10 cellular contexts compared by ENCODE assay signal in genomic region chr3:10505050-10505790, GRCh38. TPM values are rescaled to one million over a fixed set of nuclear protein-coding genes. Genes with fewer than 3 reads are reported as not detected.
A peak's percentile ranks its signal among the peaks of the same experiment; 100 is the strongest.
DNase-seq lines count a peak whose midpoint lies in the region; ATAC-seq lines count a peak whose summit lies in the region.
"Had no signal": no experiment of that assay in that cellular context is flagged by ENCODE, and none has a peak within 500 bp of the region (broad histone marks: within the 10 kb centered on the region; RNA-seq: fewer than 3 reads in every experiment).

Gene ATP2B2, minus strand, starts transcription at chr3:10505586. Its CDS starts 56,043 bp downstream, at chr3:10449543.

- intact Hi-C loops in posterior cingulate gyrus (cut with DNase I) = no loop called here

- no peaks in the 10 kb centered on the region for H3K36me3 Mint-ChIP-seq in effector memory CD8-positive, alpha-beta T cell (ENCODE audit: insufficient read depth)
- H3K36me3 Mint-ChIP-seq: activated naive CD8-positive, alpha-beta T cell treated with anti-CD3 and anti-CD28 coated beads, Interleukin-2, amount 10 ng/mL, durations not matched to agents 7 days and 5 days had no signal

- H3K4me3 Mint-ChIP-seq in effector memory CD8-positive, alpha-beta T cell = peak within 1 kb of the TSS; percentile 52 to 62
- H3K4me3 Mint-ChIP-seq: activated naive CD8-positive, alpha-beta T cell treated with anti-CD3 and anti-CD28 coated beads, Interleukin-2, amount 10 ng/mL, durations not matched to agents 7 days and 5 days had no signal

- peak; percentile 20 for DNase-seq in DMS 273 treated with DMSO at 0.1 percent for 48 hours (lab: John Stamatoyannopoulos, UW)
- DNase-seq in NCI-H1694 (lab: John Stamatoyannopoulos, UW) = peak; percentile 50
- DNase-seq in effector memory CD8-positive, alpha-beta T cell = no peak
- DNase-seq in posterior cingulate gyrus = peak in 8 of 10 donors; percentile 38 to 92 (median 56)
- DNase-seq in ureter (ENCODE audit: low spot score) = no peak
- no peak for DNase-seq in kidney glomerular epithelial cell (lab: John Stamatoyannopoulos, UW)
- DNase-seq: activated naive CD8-positive, alpha-beta T cell treated with anti-CD3 and anti-CD28 coated beads, Interleukin-2, amount 10 ng/mL, durations not matched to agents 7 days and 5 days had no signal

- H3K27me3 Mint-ChIP-seq in effector memory CD8-positive, alpha-beta T cell = peaks cover 11 to 71% of the 10 kb centered on the region in 2 donors

- no peaks in the 10 kb centered on the region for H3K9me3 Mint-ChIP-seq in effector memory CD8-positive, alpha-beta T cell
- H3K9me3 Mint-ChIP-seq: activated naive CD8-positive, alpha-beta T cell treated with anti-CD3 and anti-CD28 coated beads, Interleukin-2, amount 10 ng/mL, durations not matched to agents 7 days and 5 days had no signal

- ATAC-seq in effector memory CD8-positive, alpha-beta T cell (replicated peaks) = peak; percentile 65
- ATAC-seq in HG03159 (IDR thresholded peaks at IDR 0.05; ENCODE audit: unreplicated experiment) (no peak), GM18511 (IDR thresholded peaks at IDR 0.05; ENCODE audit: unreplicated experiment) (no peak)

- H3K4me1 Mint-ChIP-seq in effector memory CD8-positive, alpha-beta T cell (ENCODE audit: low read depth in 2 of 2) = peaks cover 2 to 5% of the 10 kb centered on the region in 2 donors
- H3K4me1 Mint-ChIP-seq: activated naive CD8-positive, alpha-beta T cell treated with anti-CD3 and anti-CD28 coated beads, Interleukin-2, amount 10 ng/mL, durations not matched to agents 7 days and 5 days had no signal

- no peak within 1 kb of the TSS for H3K27ac Mint-ChIP-seq in effector memory CD8-positive, alpha-beta T cell
- H3K27ac Mint-ChIP-seq: activated naive CD8-positive, alpha-beta T cell treated with anti-CD3 and anti-CD28 coated beads, Interleukin-2, amount 10 ng/mL, durations not matched to agents 7 days and 5 days had no signal

RNA-seq across cellular contexts. Expression of gene ATP2B2, which starts in this region (rescaled TPM):
- total RNA-seq in ureter = not detected
- total RNA-seq: activated naive CD8-positive, alpha-beta T cell treated with anti-CD3 and anti-CD28 coated beads, Interleukin-2, amount 10 ng/mL, durations not matched to agents 7 days and 5 days; NCI-H460 had no signal

Comparison
In these comparisons a context has a peak if more than half of its experiments do, and no peak if none do; other contexts are left out.
1. DNase-seq: peak in DMS 273 treated with DMSO at 0.1 percent for 48 hours (single experiment), NCI-H1694 (single experiment) and posterior cingulate gyrus (8 of 10); none in effector memory CD8-positive, alpha-beta T cell (0 of 3), ureter (single experiment) and kidney glomerular epithelial cell (single experiment).